In genomic region chr4:5472166-5472565, GRCh38 we compare ENCODE assay signal across 30 cellular contexts.
"Had no signal": no experiment of that assay in that cellular context is flagged by ENCODE, and none has a peak within 500 bp of the region (broad histone marks: within the 10 kb centered on the region; RNA-seq: fewer than 3 reads in every experiment).

No MANE protein-coding gene starts in this region.

- DNase-seq: activated CD4-positive, alpha-beta memory T cell treated with anti-CD3 and anti-CD28 coated beads for 36 hours; activated CD4-positive, alpha-beta T cell treated with anti-CD3 and anti-CD28 coated beads for 48 hours; activated naive CD8-positive, alpha-beta T cell treated with anti-CD3 and anti-CD28 coated beads, Interleukin-2, amount 50 U/mL, for 24 hours; activated T-cell treated with anti-CD3 and anti-CD28 coated beads, Interleukin-2, amount 50 U/mL, for 48 hours; colonic mucosa; effector memory CD8-positive, alpha-beta T cell; erythroblast; hippocampal formation; kidney; left colon; naive thymus-derived CD4-positive, alpha-beta T cell; right cardiac atrium; stimulated activated CD4-positive, alpha-beta T cell treated with anti-CD3 and anti-CD28 coated beads, Interleukin-4, amount 100 ng/mL, for 24 hours; SW 1271; T-helper 9 cell had no signal

- H3K27ac Mint-ChIP-seq: activated CD4-positive, alpha-beta memory T cell treated with anti-CD3 and anti-CD28 coated beads for 36 hours; activated naive CD4-positive, alpha-beta T cell treated with anti-CD3 and anti-CD28 coated beads, Interleukin-2, amount 50 U/mL, for 24 hours; activated naive CD8-positive, alpha-beta T cell treated with anti-CD3 and anti-CD28 coated beads, Interleukin-2, amount 50 U/mL, for 24 hours; activated T-helper 2 cell treated with anti-CD3 and anti-CD28 coated beads, Interferon-gamma antibody, Interleukin-2, Interleukin-4, amounts not matched to agents 10 μg/mL and 5 μg/mL and 100 μg/mL, durations not matched to agents 14 hours and 24 hours and 36 hours; effector memory CD8-positive, alpha-beta T cell; mesothelial cell of epicardium; naive thymus-derived CD4-positive, alpha-beta T cell; stimulated activated effector memory CD8-positive, alpha-beta T cell treated with anti-CD3 and anti-CD28 coated beads, Interleukin-12 subunit alpha, Interleukin-12 subunit beta, amount 100 ng/mL, for 72 hours; stimulated activated naive CD8-positive, alpha-beta T cell treated with anti-CD3 and anti-CD28 coated beads, Interleukin-15, Interleukin-2, amounts not matched to agents 100 ng/mL and 50 ng/mL, for 24 hours; T-helper 1 cell treated with Interleukin-12 subunit alpha and Interleukin-12 subunit beta and Interleukin-4 antibody, amounts not matched to agents 30 μg/mL and 1 μg/mL, for 36 hours; type B pancreatic cell had no signal

- H3K4me1 ChIP-seq: breast epithelium, colonic mucosa, gastroesophageal sphincter had no signal

- H3K4me3 ChIP-seq: breast epithelium, colonic mucosa, dorsolateral prefrontal cortex, gastroesophageal sphincter, thoracic aorta had no signal

- H3K36me3 ChIP-seq: breast epithelium, colonic mucosa, gastroesophageal sphincter, thoracic aorta had no signal

- H3K27ac ChIP-seq: breast epithelium, colonic mucosa, dorsolateral prefrontal cortex, gastroesophageal sphincter, thoracic aorta, VCaP had no signal

- ATAC-seq: activated CD4-positive, CD25-positive, alpha-beta regulatory T cell treated with anti-CD3 and anti-CD28 coated beads, Interleukin-2, amount 50 U/mL, for 24 hours; activated naive CD8-positive, alpha-beta T cell treated with anti-CD3 and anti-CD28 coated beads, Interleukin-2, amount 50 U/mL, for 24 hours; effector memory CD8-positive, alpha-beta T cell; gastroesophageal sphincter; left colon; naive thymus-derived CD4-positive, alpha-beta T cell; right cardiac atrium; stimulated activated effector memory CD8-positive, alpha-beta T cell treated with anti-CD3 and anti-CD28 coated beads, Interleukin-12 subunit alpha, Interleukin-12 subunit beta, amount 100 ng/mL, for 72 hours had no signal

- H3K9me3 ChIP-seq: breast epithelium, colonic mucosa, gastroesophageal sphincter, thoracic aorta had no signal

- H3K4me1 Mint-ChIP-seq: activated naive CD4-positive, alpha-beta T cell treated with anti-CD3 and anti-CD28 coated beads, Interleukin-2, amount 50 U/mL, for 24 hours; activated naive CD8-positive, alpha-beta T cell treated with anti-CD3 and anti-CD28 coated beads, Interleukin-2, amount 50 U/mL, for 24 hours; central memory CD8-positive, alpha-beta T cell; mesothelial cell of epicardium; naive thymus-derived CD4-positive, alpha-beta T cell; stimulated activated effector memory CD8-positive, alpha-beta T cell treated with anti-CD3 and anti-CD28 coated beads, Interleukin-12 subunit alpha, Interleukin-12 subunit beta, amount 100 ng/mL, for 72 hours had no signal

- H3K27me3 ChIP-seq: breast epithelium, colonic mucosa, dorsolateral prefrontal cortex, gastroesophageal sphincter had no signal

- FAIRE-seq: kidney, TTC549 had no signal

- H3K36me3 Mint-ChIP-seq: activated CD4-positive, alpha-beta memory T cell treated with anti-CD3 and anti-CD28 coated beads for 36 hours; activated naive CD4-positive, alpha-beta T cell treated with anti-CD3 and anti-CD28 coated beads, Interleukin-2, amount 50 U/mL, for 24 hours; mesothelial cell of epicardium; naive thymus-derived CD4-positive, alpha-beta T cell; stimulated activated effector memory CD8-positive, alpha-beta T cell treated with anti-CD3 and anti-CD28 coated beads, Interleukin-12 subunit alpha, Interleukin-12 subunit beta, amount 100 ng/mL, for 72 hours; type B pancreatic cell had no signal

- H3K27me3 Mint-ChIP-seq: activated CD4-positive, alpha-beta memory T cell treated with anti-CD3 and anti-CD28 coated beads for 36 hours; activated naive CD4-positive, alpha-beta T cell treated with anti-CD3 and anti-CD28 coated beads, Interleukin-2, amount 50 U/mL, for 24 hours; activated naive CD8-positive, alpha-beta T cell treated with anti-CD3 and anti-CD28 coated beads, Interleukin-2, amount 50 U/mL, for 24 hours; central memory CD8-positive, alpha-beta T cell; effector memory CD8-positive, alpha-beta T cell; stimulated activated naive CD8-positive, alpha-beta T cell treated with anti-CD3 and anti-CD28 coated beads, Interleukin-15, Interleukin-2, amounts not matched to agents 100 ng/mL and 50 ng/mL, for 24 hours; type B pancreatic cell had no signal

- H3K9me3 Mint-ChIP-seq: activated naive CD4-positive, alpha-beta T cell treated with anti-CD3 and anti-CD28 coated beads, Interleukin-2, amount 50 U/mL, for 24 hours; activated naive CD8-positive, alpha-beta T cell treated with anti-CD3 and anti-CD28 coated beads, Interleukin-2, amount 50 U/mL, for 24 hours; activated T-helper 2 cell treated with anti-CD3 and anti-CD28 coated beads, Interferon-gamma antibody, Interleukin-2, Interleukin-4, amounts not matched to agents 10 μg/mL and 5 μg/mL and 100 μg/mL, durations not matched to agents 14 hours and 24 hours and 36 hours; central memory CD8-positive, alpha-beta T cell; effector memory CD8-positive, alpha-beta T cell; mesothelial cell of epicardium; stimulated activated naive CD8-positive, alpha-beta T cell treated with anti-CD3 and anti-CD28 coated beads, Interleukin-15, Interleukin-2, amounts not matched to agents 100 ng/mL and 50 ng/mL, for 24 hours; type B pancreatic cell had no signal

- H3K4me3 Mint-ChIP-seq: activated CD4-positive, alpha-beta memory T cell treated with anti-CD3 and anti-CD28 coated beads for 36 hours; activated naive CD4-positive, alpha-beta T cell treated with anti-CD3 and anti-CD28 coated beads, Interleukin-2, amount 50 U/mL, for 24 hours; activated naive CD8-positive, alpha-beta T cell treated with anti-CD3 and anti-CD28 coated beads, Interleukin-2, amount 50 U/mL, for 24 hours; central memory CD8-positive, alpha-beta T cell; effector memory CD8-positive, alpha-beta T cell; mesothelial cell of epicardium; naive thymus-derived CD4-positive, alpha-beta T cell; stimulated activated effector memory CD8-positive, alpha-beta T cell treated with anti-CD3 and anti-CD28 coated beads, Interleukin-12 subunit alpha, Interleukin-12 subunit beta, amount 100 ng/mL, for 72 hours; stimulated activated naive CD8-positive, alpha-beta T cell treated with anti-CD3 and anti-CD28 coated beads, Interleukin-15, Interleukin-2, amounts not matched to agents 100 ng/mL and 50 ng/mL, for 24 hours; T-helper 1 cell treated with Interleukin-12 subunit alpha and Interleukin-12 subunit beta and Interleukin-4 antibody, amounts not matched to agents 30 μg/mL and 1 μg/mL, for 36 hours; type B pancreatic cell had no signal
